ENCODE assay signal across 11 cellular contexts in genomic region chr2:226581661-226582060, GRCh38.
"Had no signal": no experiment of that assay in that cellular context is flagged by ENCODE, and none has a peak within 500 bp of the region (broad histone marks: within the 10 kb centered on the region; RNA-seq: fewer than 3 reads in every experiment).

No MANE protein-coding gene starts in this region.

- DNase-seq: activated CD4-positive, alpha-beta T cell treated with anti-CD3 and anti-CD28 coated beads for 4 hours; activated CD8-positive, alpha-beta memory T cell treated with anti-CD3 and anti-CD28 coated beads, Interleukin-2, amount 50 U/mL, for 4 hours; activated CD8-positive, alpha-beta T cell treated with anti-CD3 and anti-CD28 coated beads for 36 hours; activated T-cell treated with anti-CD3 and anti-CD28 coated beads, Interleukin-2, amount 50 U/mL, for 72 hours; aorta; gastrocnemius medialis; naive B cell; tibial artery; uterus had no signal

- H3K27me3 ChIP-seq: gastrocnemius medialis, tibial artery, uterus had no signal

- H3K4me1 Mint-ChIP-seq: naive B cell; stimulated activated effector memory CD8-positive, alpha-beta T cell treated with anti-CD3 and anti-CD28 coated beads, Interleukin-12 subunit alpha, Interleukin-12 subunit beta, amount 100 ng/mL, for 72 hours had no signal

- H3K4me3 Mint-ChIP-seq: activated CD8-positive, alpha-beta T cell treated with anti-CD3 and anti-CD28 coated beads for 36 hours; activated T-cell treated with anti-CD3 and anti-CD28 coated beads, Interleukin-2, amount 50 U/mL, for 72 hours; naive B cell; stimulated activated effector memory CD8-positive, alpha-beta T cell treated with anti-CD3 and anti-CD28 coated beads, Interleukin-12 subunit alpha, Interleukin-12 subunit beta, amount 100 ng/mL, for 72 hours had no signal

- H3K9me3 ChIP-seq: gastrocnemius medialis, tibial artery, uterus had no signal

- ATAC-seq: activated CD8-positive, alpha-beta T cell treated with anti-CD3 and anti-CD28 coated beads for 36 hours; activated T-cell treated with anti-CD3 and anti-CD28 coated beads, Interleukin-2, amount 50 U/mL, for 72 hours; gastrocnemius medialis; stimulated activated effector memory CD8-positive, alpha-beta T cell treated with anti-CD3 and anti-CD28 coated beads, Interleukin-12 subunit alpha, Interleukin-12 subunit beta, amount 100 ng/mL, for 72 hours had no signal

- H3K4me3 ChIP-seq: gastrocnemius medialis, smooth muscle cell, tibial artery, uterus had no signal

- H3K4me1 ChIP-seq: uterus had no signal

- H3K9me3 Mint-ChIP-seq: activated CD8-positive, alpha-beta T cell treated with anti-CD3 and anti-CD28 coated beads for 36 hours; activated T-cell treated with anti-CD3 and anti-CD28 coated beads, Interleukin-2, amount 50 U/mL, for 72 hours; stimulated activated effector memory CD8-positive, alpha-beta T cell treated with anti-CD3 and anti-CD28 coated beads, Interleukin-12 subunit alpha, Interleukin-12 subunit beta, amount 100 ng/mL, for 72 hours had no signal

- H3K36me3 Mint-ChIP-seq: naive B cell; stimulated activated effector memory CD8-positive, alpha-beta T cell treated with anti-CD3 and anti-CD28 coated beads, Interleukin-12 subunit alpha, Interleukin-12 subunit beta, amount 100 ng/mL, for 72 hours had no signal

- H3K27ac Mint-ChIP-seq: activated CD8-positive, alpha-beta T cell treated with anti-CD3 and anti-CD28 coated beads for 36 hours; activated T-cell treated with anti-CD3 and anti-CD28 coated beads, Interleukin-2, amount 50 U/mL, for 72 hours; naive B cell; stimulated activated effector memory CD8-positive, alpha-beta T cell treated with anti-CD3 and anti-CD28 coated beads, Interleukin-12 subunit alpha, Interleukin-12 subunit beta, amount 100 ng/mL, for 72 hours had no signal

- H3K36me3 ChIP-seq: gastrocnemius medialis, tibial artery, uterus had no signal

- H3K4me2 ChIP-seq: smooth muscle cell had no signal

- H3K27ac ChIP-seq: gastrocnemius medialis, tibial artery, uterus had no signal
